Comparison of ENCODE assay signal across 1 cellular context in genomic region chr17:29565643-29566472, GRCh38.
TF ChIP-seq lines count a peak whose summit lies in the region.

No MANE protein-coding gene starts in this region.

TF ChIP-seq in HepG2, 621 proteins besides CTCF, POLR2A, EP300 and RAD21 (continued from another document and continues in another):
- TF ChIP-seq ZBTB33 (CRISPR knock-in tag; IDR thresholded peaks at IDR 0.05) = no peak
- TF ChIP-seq ZNF672 (CRISPR knock-in tag; IDR thresholded peaks at IDR 0.05) = no peak
- TF ChIP-seq ZNF609 (CRISPR knock-in tag; IDR thresholded peaks at IDR 0.05; ENCODE audit: borderline replicate concordance) = no peak; the same call in 1 of the 2 replicates
- TF ChIP-seq ISX (CRISPR knock-in tag; conservative IDR thresholded peaks at IDR 0.05) = no peak
- no peak for TF ChIP-seq ZBTB40 (IDR thresholded peaks at IDR 0.05)
- TF ChIP-seq ZBTB40 (CRISPR knock-in tag; IDR thresholded peaks at IDR 0.05) = peak; percentile 43
- TF ChIP-seq ZNF557 (CRISPR knock-in tag; IDR thresholded peaks at IDR 0.05) = no peak
- no peak; the same call in 1 of the 2 replicates for TF ChIP-seq ZFP82 (CRISPR knock-in tag; IDR thresholded peaks at IDR 0.05; ENCODE audit: borderline replicate concordance)
- no peak for TF ChIP-seq ZNF747 (CRISPR knock-in tag; IDR thresholded peaks at IDR 0.05; ENCODE audit: borderline replicate concordance)
- no peak for TF ChIP-seq YEATS2 (CRISPR knock-in tag; IDR thresholded peaks at IDR 0.05; ENCODE audit: borderline replicate concordance)
- no peak; the same call in 1 of the 2 replicates for TF ChIP-seq TBX2 (CRISPR knock-in tag; IDR thresholded peaks at IDR 0.05; ENCODE audit: borderline replicate concordance)
- no peak for TF ChIP-seq MAFK (conservative IDR thresholded peaks at IDR 0.05 in 1 of 2, IDR thresholded peaks at IDR 0.05 in 1 of 2; ENCODE audit: low read length in 2 of 2)
- TF ChIP-seq ZBTB37 (CRISPR knock-in tag; IDR thresholded peaks at IDR 0.05) = no peak
- no peak for TF ChIP-seq ZBTB8A (CRISPR knock-in tag; IDR thresholded peaks at IDR 0.05; ENCODE audit: borderline replicate concordance, low read depth)
- no peak for TF ChIP-seq ZNF652 (CRISPR knock-in tag; IDR thresholded peaks at IDR 0.05; ENCODE audit: borderline replicate concordance, low read depth)
- TF ChIP-seq ZNF260 (CRISPR knock-in tag; IDR thresholded peaks at IDR 0.05; ENCODE audit: borderline replicate concordance, low read depth) = no peak
- peak; percentile 52; the same call in 1 of the 2 replicates for TF ChIP-seq KDM4B (CRISPR knock-in tag; IDR thresholded peaks at IDR 0.05)
- TF ChIP-seq TFDP1 (CRISPR knock-in tag; IDR thresholded peaks at IDR 0.05; ENCODE audit: borderline replicate concordance) = no peak
- peak; percentile 69 for TF ChIP-seq ZNF333 (CRISPR knock-in tag; IDR thresholded peaks at IDR 0.05; ENCODE audit: borderline replicate concordance)
- TF ChIP-seq ZNF704 (CRISPR knock-in tag; IDR thresholded peaks at IDR 0.05; ENCODE audit: borderline replicate concordance) = no peak
- no peak for TF ChIP-seq ZNF878 (CRISPR knock-in tag; IDR thresholded peaks at IDR 0.05)
- TF ChIP-seq GABPA (IDR thresholded peaks at IDR 0.05; ENCODE audit: low read depth, low read length) = no peak
- TF ChIP-seq GABPA (CRISPR knock-in tag; IDR thresholded peaks at IDR 0.05; ENCODE audit: low read depth) = no peak
- no peak for TF ChIP-seq HOXA7 (CRISPR knock-in tag; IDR thresholded peaks at IDR 0.05)
- no peak for TF ChIP-seq XBP1 (CRISPR knock-in tag; IDR thresholded peaks at IDR 0.05)
- TF ChIP-seq ZNF121 (CRISPR knock-in tag; IDR thresholded peaks at IDR 0.05) = peak; percentile 2; the same call in 1 of the 2 replicates
- no peak for TF ChIP-seq ZNF770 (CRISPR knock-in tag; IDR thresholded peaks at IDR 0.05)
- peak; percentile 65 for TF ChIP-seq BCL6 (CRISPR knock-in tag; IDR thresholded peaks at IDR 0.05)
- TF ChIP-seq MAZ (IDR thresholded peaks at IDR 0.05; ENCODE audit: borderline replicate concordance, low read depth, low read length) = no peak
- TF ChIP-seq MAZ (CRISPR knock-in tag; IDR thresholded peaks at IDR 0.05; ENCODE audit: low read depth) = peak; percentile 54; the same call in 1 of the 2 replicates
- no peak for TF ChIP-seq NFE2L2 (IDR thresholded peaks at IDR 0.05; ENCODE audit: low read length)
- peak; percentile 53; the same call in 1 of the 2 replicates for TF ChIP-seq RXRA (CRISPR knock-in tag; IDR thresholded peaks at IDR 0.05)
- no peak for TF ChIP-seq ZNF3 (CRISPR knock-in tag; IDR thresholded peaks at IDR 0.05)
- TF ChIP-seq ZFX (CRISPR knock-in tag; IDR thresholded peaks at IDR 0.05; ENCODE audit: low read depth) = peak; percentile 71
- TF ChIP-seq MXI1 (IDR thresholded peaks at IDR 0.05; ENCODE audit: borderline replicate concordance, low read depth, low read length) = no peak
- no peak for TF ChIP-seq POLR2G (IDR thresholded peaks at IDR 0.05; ENCODE audit: low read depth, low read length)
- TF ChIP-seq MAF1 (CRISPR knock-in tag; IDR thresholded peaks at IDR 0.05; ENCODE audit: borderline replicate concordance) = no peak
- no peak for TF ChIP-seq ZC3H4 (CRISPR knock-in tag; IDR thresholded peaks at IDR 0.05; ENCODE audit: borderline replicate concordance)
- no peak for TF ChIP-seq KDM2A (CRISPR knock-in tag; IDR thresholded peaks at IDR 0.05; ENCODE audit: borderline replicate concordance, low read depth)
- TF ChIP-seq MED8 (CRISPR knock-in tag; IDR thresholded peaks at IDR 0.05; ENCODE audit: insufficient replicate concordance) = no peak
- no peak for TF ChIP-seq HNRNPUL1 (IDR thresholded peaks at IDR 0.05; ENCODE audit: low read depth, low read length)
- peak; percentile 82; the same call in 1 of the 2 replicates for TF ChIP-seq SNAI1 (CRISPR knock-in tag; IDR thresholded peaks at IDR 0.05; ENCODE audit: borderline replicate concordance)
